In genomic region chr11:75306529-75306928, GRCh38 we compare ENCODE assay signal across 20 cellular contexts. TPM values are rescaled to one million over a fixed set of nuclear protein-coding genes. Genes with fewer than 3 reads are reported as not detected.
DNase-seq lines count a peak whose midpoint lies in the region; ATAC-seq and TF ChIP-seq lines count a peak whose summit lies in the region.
"Had no signal": no experiment of that assay in that cellular context is flagged by ENCODE, and none has a peak within 500 bp of the region (broad histone marks: within the 10 kb centered on the region; RNA-seq: fewer than 3 reads in every experiment).

No MANE protein-coding gene starts in this region.

- no peak for DNase-seq in heart right ventricle
- DNase-seq in left cardiac atrium, result no peak
- no peak for DNase-seq in neuronal stem cell (ENCODE audit: low spot score)
- DNase-seq in uterus, result no peak
- no peak for DNase-seq in retina
- no peak for DNase-seq in DMS53 treated with DMSO at 0.1 percent for 48 hours (lab: John Stamatoyannopoulos, UW; ENCODE audit: unreplicated experiment)
- DNase-seq: activated CD4-positive, alpha-beta T cell treated with anti-CD3 and anti-CD28 coated beads for 48 hours; DMS 273 treated with DMSO at 0.1 percent for 48 hours; GDM1; glutamatergic neuron; H9; NCI-H1417; NCI-H526 treated with DMSO at 0.1 percent for 48 hours; stimulated activated CD4-positive, alpha-beta T cell treated with anti-CD3 and anti-CD28 coated beads, Interleukin-15, amount 100 ng/mL, for 24 hours; SW 1271; transverse colon had no signal

- H3K36me3 ChIP-seq in heart right ventricle, result peaks cover 0 to 14% (median 0%) of the 10 kb centered on the region in 9 donors
- H3K36me3 ChIP-seq in gastroesophageal sphincter, result no peaks in the 10 kb centered on the region
- no peaks in the 10 kb centered on the region for H3K36me3 ChIP-seq in neuronal stem cell (replicated peaks in 1 of 2; ENCODE audit: control insufficient read depth in 2 of 2, insufficient read depth in 2 of 2, low read length in 2 of 2)
- H3K36me3 ChIP-seq in uterus, result no peaks in the 10 kb centered on the region
- H3K36me3 ChIP-seq: breast epithelium had no signal

- H3K9ac ChIP-seq in neuronal stem cell (ENCODE audit: low read depth, low read length, poor library complexity), result no peak overlapping the region

- H3K4me3 ChIP-seq in heart right ventricle (peak overlapping the region in 9 of 10 donors; percentile 29 to 52 (median 46)), gastroesophageal sphincter (peak overlapping the region in 1 of 2 donors; percentile 19), neuronal stem cell (ENCODE audit: low read length in 2 of 2) (no peak overlapping the region), uterus (no peak overlapping the region)
- H3K4me3 ChIP-seq: breast epithelium, transverse colon had no signal

- H2BK120ac ChIP-seq in neuronal stem cell (ENCODE audit: low read depth, low read length), result no peak overlapping the region

- H3K27ac ChIP-seq in heart right ventricle (peak overlapping the region; percentile 61 to 86 (median 76)), gastroesophageal sphincter (peak overlapping the region in 3 of 4 donors; percentile 80 to 93 (median 86)), neuronal stem cell (replicated peaks; ENCODE audit: low read length) (no peak overlapping the region), uterus (peak overlapping the region; percentile 22 to 30)

- H4K8ac ChIP-seq in neuronal stem cell (ENCODE audit: low read depth, low read length), result no peak overlapping the region

- TF ChIP-seq POLR2A in gastroesophageal sphincter (IDR thresholded peaks at IDR 0.05) (no peak), uterus (IDR thresholded peaks at IDR 0.05) (no peak), GM18505 (IDR thresholded peaks at IDR 0.05; ENCODE audit: borderline replicate concordance, extremely low read depth, insufficient read depth, insufficient read length) (no peak)

- no peak overlapping the region for H2AK5ac ChIP-seq in neuronal stem cell (ENCODE audit: low read depth, low read length)

- H2BK12ac ChIP-seq in neuronal stem cell (ENCODE audit: low read length), result no peak overlapping the region

- no peak overlapping the region for H2BK15ac ChIP-seq in neuronal stem cell (ENCODE audit: low read length)

- H4K91ac ChIP-seq in neuronal stem cell (ENCODE audit: low read depth, low read length, poor library complexity), result no peak overlapping the region

- peak overlapping the region; percentile 47 for H3K14ac ChIP-seq in neuronal stem cell (ENCODE audit: low read length)

- ATAC-seq in heart right ventricle, result peak; percentile 18 to 78 (median 60)
- no peak for ATAC-seq in left cardiac atrium
- ATAC-seq in gastroesophageal sphincter, result no peak
- ATAC-seq in GM18505 (IDR thresholded peaks at IDR 0.05; ENCODE audit: unreplicated experiment), result no peak
- ATAC-seq: activated T-helper 17 cell treated with anti-CD3 and anti-CD28 coated beads, Interleukin-2, amount 50 U/mL, for 72 hours had no signal

- intact Hi-C loops in heart right ventricle (cut with DNase I), result no loop called here
- intact Hi-C loops in left cardiac atrium (cut with DNase I), result no loop called here
- intact Hi-C loops in uterus (cut with DNase I; ENCODE audit: low total_unique reads), result no loop called here

- no peaks in the 10 kb centered on the region for H3K27me3 ChIP-seq in heart right ventricle
- H3K27me3 ChIP-seq in gastroesophageal sphincter, result no peaks in the 10 kb centered on the region
- no peaks in the 10 kb centered on the region for H3K27me3 ChIP-seq in neuronal stem cell (ENCODE audit: control insufficient read depth in 3 of 3, insufficient read depth in 3 of 3, low read depth in 1 of 3, low read length in 3 of 3)
- H3K27me3 ChIP-seq in uterus, result no peaks in the 10 kb centered on the region
- H3K27me3 ChIP-seq: breast epithelium, transverse colon had no signal

- TF ChIP-seq EP300 in gastroesophageal sphincter (IDR thresholded peaks at IDR 0.05), result no peak

- H2BK5ac ChIP-seq in neuronal stem cell (ENCODE audit: low read length), result no peak overlapping the region

- H3K9me3 ChIP-seq in heart right ventricle, result no peaks in the 10 kb centered on the region
- H3K9me3 ChIP-seq in gastroesophageal sphincter, result no peaks in the 10 kb centered on the region
- H3K9me3 ChIP-seq in neuronal stem cell (replicated peaks in 1 of 2; ENCODE audit: control insufficient read depth in 2 of 2, insufficient read depth in 1 of 2, low read depth in 1 of 2, low read length in 2 of 2), result no peaks in the 10 kb centered on the region
- H3K9me3 ChIP-seq in uterus, result no peaks in the 10 kb centered on the region
- H3K9me3 ChIP-seq: breast epithelium, transverse colon had no signal

- peaks cover 10 to 82% (median 47%) of the 10 kb centered on the region in 9 donors for H3K4me1 ChIP-seq in heart right ventricle
- peaks cover 4 to 98% (median 67%) of the 10 kb centered on the region in 3 donors for H3K4me1 ChIP-seq in gastroesophageal sphincter
- H3K4me1 ChIP-seq in neuronal stem cell (ENCODE audit: control insufficient read depth in 2 of 2, insufficient read depth in 1 of 2, low read depth in 1 of 2, low read length in 2 of 2), result peaks cover 0 to 6% of the 10 kb centered on the region in 2 donors
- H3K4me1 ChIP-seq in uterus, result peaks cover 0 to 4% of the 10 kb centered on the region in 2 donors
- H3K4me1 ChIP-seq: breast epithelium had no signal

- H2AFZ ChIP-seq in neuronal stem cell (ENCODE audit: low read length), result no peak overlapping the region

- peak overlapping the region; percentile 52 for H3K18ac ChIP-seq in neuronal stem cell (ENCODE audit: low read length)

- no peak overlapping the region for H3K4me2 ChIP-seq in neuronal stem cell (ENCODE audit: insufficient read depth, low read length, poor library complexity, severe bottlenecking)

- H3K79me1 ChIP-seq in neuronal stem cell (ENCODE audit: low read depth, low read length), result no peaks in the 10 kb centered on the region

- H3K4ac ChIP-seq in neuronal stem cell (ENCODE audit: low read length), result no peak overlapping the region

- WGBS in heart right ventricle, 2 donors, result 62 to 79% methylated on average over 10 of the region's 10 CpGs
- WGBS in gastroesophageal sphincter (ENCODE audit: low coverage in 1 of 2), 2 donors, result 69 to 76% methylated on average over 7 of the region's 10 CpGs
- no CpG with 5 or more reads among the region's 10 CpGs for WGBS in neuronal stem cell (ENCODE audit: extremely low coverage in 2 of 2, insufficient read length in 2 of 2, insufficient replicate concordance in 1 of 2), 2 donors

- H3K23ac ChIP-seq in neuronal stem cell (ENCODE audit: low read depth, low read length, poor library complexity), result no peak overlapping the region

- TF ChIP-seq CTCF in heart right ventricle (IDR thresholded peaks at IDR 0.05), result no peak
- TF ChIP-seq CTCF in gastroesophageal sphincter (IDR thresholded peaks at IDR 0.05), result no peak
- no peak for TF ChIP-seq CTCF in uterus (IDR thresholded peaks at IDR 0.05)

RNA-seq across cellular contexts. Expression of gene ARRB1, which starts 44.9 kb away (rescaled TPM):
- total RNA-seq in heart right ventricle, result 10 to 100 TPM; 14.4 to 33.9 (median 21.7) TPM
- polyA plus RNA-seq in heart right ventricle, result 1 to 10 TPM; 8.1 to 8.9 TPM
- total RNA-seq in left cardiac atrium, result 10 to 100 TPM; 28.4 to 39.4 TPM
- total RNA-seq in gastroesophageal sphincter, result 100 to 1,000 TPM in 1 of 4 donors, 10 to 100 TPM in 3; 72.3 to 120 (median 93.0) TPM
- polyA plus RNA-seq in neuronal stem cell (2013, experiment 1 of 2), result 6.6 TPM
- 6.3 TPM for polyA plus RNA-seq in neuronal stem cell (2013, experiment 2 of 2)
- 10 to 100 TPM; 23.1 to 61.8 (median 44.8) TPM for total RNA-seq in uterus

Comparison
In these comparisons a context has a peak if more than half of its experiments do, and no peak if none do; other contexts are left out.
1. ATAC-seq: peak in heart right ventricle (8 of 8); none in left cardiac atrium (0 of 2), gastroesophageal sphincter (single experiment) and GM18505 (single experiment).
2. H3K4me3 ChIP-seq: peak in heart right ventricle (9 of 10); none in neuronal stem cell (0 of 2) and uterus (0 of 2).